Comparison of ENCODE assay signal across 32 cellular contexts in the genomic region with DNA sequence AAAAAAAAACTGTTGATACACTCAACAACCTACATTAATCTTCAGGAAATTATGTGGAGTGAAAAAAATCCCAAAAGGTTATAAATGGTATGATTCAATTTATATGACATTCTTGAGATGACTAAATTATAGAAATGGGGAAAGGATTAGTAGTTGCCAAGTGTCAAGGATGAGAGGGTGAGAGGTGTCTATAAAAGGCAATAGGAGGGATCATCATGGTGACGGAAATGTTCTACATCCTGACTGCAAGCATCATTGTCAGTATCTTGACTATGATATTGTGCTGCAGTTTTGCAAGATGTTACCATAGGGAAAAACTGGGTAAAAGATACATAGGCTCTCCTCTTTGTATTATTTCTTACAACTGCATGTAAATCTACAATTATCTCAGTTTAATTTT.
"Had no signal": no experiment of that assay in that cellular context is flagged by ENCODE, and none has a peak within 500 bp of the region (broad histone marks: within the 10 kb centered on the region; RNA-seq: fewer than 3 reads in every experiment).

No MANE protein-coding gene starts in this region.

- H3K27ac ChIP-seq: adrenal gland, body of pancreas, PC-9, SJCRH30, SK-N-MC, WERI-Rb-1 had no signal

- H3K4me3 ChIP-seq: adrenal gland, body of pancreas, PC-9, SJCRH30, SK-N-MC had no signal

- H3K4me1 ChIP-seq: adrenal gland, body of pancreas, SJCRH30 had no signal

- H3K36me3 Mint-ChIP-seq: activated CD8-positive, alpha-beta memory T cell treated with anti-CD3 and anti-CD28 coated beads, Interleukin-2, amount 10 ng/mL, durations not matched to agents 7 days and 5 days; activated naive CD8-positive, alpha-beta T cell treated with anti-CD3 and anti-CD28 coated beads, Interleukin-2, amount 10 ng/mL, durations not matched to agents 7 days and 5 days had no signal

- ATAC-seq: activated CD8-positive, alpha-beta memory T cell treated with anti-CD3 and anti-CD28 coated beads, Interleukin-2, amount 10 ng/mL, durations not matched to agents 7 days and 5 days; body of pancreas had no signal

- H3K27me3 ChIP-seq: adrenal gland, body of pancreas, SJCRH30 had no signal

- H3K9me3 Mint-ChIP-seq: activated CD4-positive, alpha-beta memory T cell treated with anti-CD3 and anti-CD28 coated beads, Interleukin-2, amount 10 ng/mL, durations not matched to agents 7 days and 5 days; activated naive CD8-positive, alpha-beta T cell treated with anti-CD3 and anti-CD28 coated beads, Interleukin-2, amount 10 ng/mL, durations not matched to agents 7 days and 5 days had no signal

- H3K36me3 ChIP-seq: adrenal gland, SJCRH30, WERI-Rb-1 had no signal

- FAIRE-seq: bronchial epithelial cell, RCC 7860 had no signal

- H3K4me3 Mint-ChIP-seq: activated CD4-positive, alpha-beta memory T cell treated with anti-CD3 and anti-CD28 coated beads, Interleukin-2, amount 10 ng/mL, durations not matched to agents 7 days and 5 days; activated CD8-positive, alpha-beta memory T cell treated with anti-CD3 and anti-CD28 coated beads, Interleukin-2, amount 10 ng/mL, durations not matched to agents 7 days and 5 days; activated naive CD8-positive, alpha-beta T cell treated with anti-CD3 and anti-CD28 coated beads, Interleukin-2, amount 10 ng/mL, durations not matched to agents 7 days and 5 days had no signal

- DNase-seq: activated CD4-positive, alpha-beta memory T cell treated with anti-CD3 and anti-CD28 coated beads, Interleukin-2, amount 10 ng/mL, durations not matched to agents 7 days and 5 days; activated CD4-positive, alpha-beta T cell treated with anti-CD3 and anti-CD28 coated beads for 1 hour; activated CD4-positive, alpha-beta T cell treated with anti-CD3 and anti-CD28 coated beads for 48 hours; activated CD4-positive, CD25-positive, alpha-beta regulatory T cell; activated CD8-positive, alpha-beta memory T cell treated with anti-CD3 and anti-CD28 coated beads for 24 hours; activated CD8-positive, alpha-beta memory T cell treated with anti-CD3 and anti-CD28 coated beads, Interleukin-2, amount 10 ng/mL, durations not matched to agents 7 days and 5 days; activated CD8-positive, alpha-beta memory T cell treated with anti-CD3 and anti-CD28 coated beads, Interleukin-2, amount 50 U/mL, for 48 hours; activated effector memory CD4-positive, alpha-beta T cell treated with anti-CD3 and anti-CD28 coated beads, Interleukin-2, amount 50 U/mL, for 16 hours; activated naive CD4-positive, alpha-beta T cell; activated naive CD4-positive, alpha-beta T cell treated with anti-CD3 and anti-CD28 coated beads, Interleukin-2, amount 50 U/mL, for 16 hours; activated naive CD8-positive, alpha-beta T cell treated with anti-CD3 and anti-CD28 coated beads, Interleukin-2, amount 10 ng/mL, durations not matched to agents 7 days and 5 days; activated T-cell treated with anti-CD3 and anti-CD28 coated beads, Interleukin-2, amount 50 U/mL, for 48 hours; adrenal gland; body of pancreas; NCI-H1092 treated with DMSO at 0.1 percent for 48 hours; NCI-H1417; NCI-H146; NCI-H187; NCI-H2029 treated with DMSO at 0.1 percent for 48 hours; NCI-H2107; NCI-H510A; NCI-H526; NCI-H748 treated with DMSO at 0.1 percent for 48 hours; NK-92 treated with Interleukin-12 subunit alpha and Interleukin-12 subunit beta, amount 100 ng/mL, for 24 hours; PC-9; SHP77; SJCRH30; T1000; WERI-Rb-1 had no signal

- H3K9me3 ChIP-seq: adrenal gland, body of pancreas, SJCRH30 had no signal

- H3K4me2 ChIP-seq: PC-9 had no signal

- H3K27ac Mint-ChIP-seq: activated CD4-positive, alpha-beta memory T cell treated with anti-CD3 and anti-CD28 coated beads, Interleukin-2, amount 10 ng/mL, durations not matched to agents 7 days and 5 days; activated CD8-positive, alpha-beta memory T cell treated with anti-CD3 and anti-CD28 coated beads, Interleukin-2, amount 10 ng/mL, durations not matched to agents 7 days and 5 days; activated naive CD8-positive, alpha-beta T cell treated with anti-CD3 and anti-CD28 coated beads, Interleukin-2, amount 10 ng/mL, durations not matched to agents 7 days and 5 days had no signal

- H2AFZ ChIP-seq: PC-9 had no signal
